Comparison of ENCODE assay signal across 1 cellular context in the genomic region with DNA sequence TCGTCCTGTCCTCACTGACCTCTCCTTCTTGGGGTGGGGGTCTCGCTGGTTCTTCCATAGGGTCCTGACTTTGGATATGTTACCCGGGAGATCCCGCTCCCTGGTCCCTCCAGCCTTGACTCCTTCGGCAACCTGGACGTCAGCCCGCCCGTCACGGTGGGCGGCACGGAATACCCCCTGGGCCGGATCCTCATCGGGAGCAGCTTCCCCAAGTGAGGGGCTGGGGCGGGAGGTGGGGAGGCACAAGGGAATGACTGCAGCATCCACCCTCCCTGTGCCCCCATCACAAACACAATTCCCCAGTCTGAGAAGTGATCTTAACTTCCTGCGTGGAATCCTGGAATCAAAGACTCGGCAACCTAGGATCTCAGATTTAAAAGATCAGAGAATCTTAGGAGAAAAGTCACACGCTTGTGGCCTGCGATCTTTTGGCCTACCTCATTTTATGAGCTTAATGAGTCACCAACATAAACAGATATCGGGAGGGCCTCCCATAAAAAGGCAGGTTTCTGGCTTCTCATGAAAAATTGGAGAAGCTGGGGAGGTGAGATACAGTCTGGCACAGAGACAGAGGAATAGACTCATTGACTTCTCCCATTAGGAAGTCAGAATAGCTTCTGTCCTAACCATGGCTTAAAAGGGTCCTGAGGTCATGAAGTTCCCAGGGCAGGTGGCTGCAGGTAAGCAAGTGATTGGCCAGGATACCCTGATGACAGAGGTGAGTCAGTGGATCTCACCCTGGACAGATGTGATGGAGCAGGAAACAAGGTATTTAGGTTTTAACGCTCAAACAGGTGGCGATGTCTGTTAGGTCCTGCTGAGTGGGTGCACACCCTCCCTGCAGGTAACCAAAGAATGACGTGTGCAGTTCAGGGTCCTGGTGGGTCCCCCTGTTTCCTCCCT.
TF ChIP-seq lines count a peak whose summit lies in the region.

No MANE protein-coding gene starts in this region.

TF ChIP-seq in HEK293, 187 proteins besides CTCF, POLR2A, EP300 and RAD21 (continued from another document):
- TF ChIP-seq HOXD13 (CRISPR knock-in tag; IDR thresholded peaks at IDR 0.05; ENCODE audit: borderline replicate concordance) = peak; percentile 91
- no peak for TF ChIP-seq SETDB1 (IDR thresholded peaks at IDR 0.05; ENCODE audit: insufficient read length, low read length)
- TF ChIP-seq ZNF324 (tag by site-specific recombination; IDR thresholded peaks at IDR 0.05) = peak; percentile 52; the same call in 1 of the 2 replicates
- peak; percentile 26; the same call in 1 of the 2 replicates for TF ChIP-seq KLF16 (tag by site-specific recombination; IDR thresholded peaks at IDR 0.05)
- TF ChIP-seq, protein P1, sequence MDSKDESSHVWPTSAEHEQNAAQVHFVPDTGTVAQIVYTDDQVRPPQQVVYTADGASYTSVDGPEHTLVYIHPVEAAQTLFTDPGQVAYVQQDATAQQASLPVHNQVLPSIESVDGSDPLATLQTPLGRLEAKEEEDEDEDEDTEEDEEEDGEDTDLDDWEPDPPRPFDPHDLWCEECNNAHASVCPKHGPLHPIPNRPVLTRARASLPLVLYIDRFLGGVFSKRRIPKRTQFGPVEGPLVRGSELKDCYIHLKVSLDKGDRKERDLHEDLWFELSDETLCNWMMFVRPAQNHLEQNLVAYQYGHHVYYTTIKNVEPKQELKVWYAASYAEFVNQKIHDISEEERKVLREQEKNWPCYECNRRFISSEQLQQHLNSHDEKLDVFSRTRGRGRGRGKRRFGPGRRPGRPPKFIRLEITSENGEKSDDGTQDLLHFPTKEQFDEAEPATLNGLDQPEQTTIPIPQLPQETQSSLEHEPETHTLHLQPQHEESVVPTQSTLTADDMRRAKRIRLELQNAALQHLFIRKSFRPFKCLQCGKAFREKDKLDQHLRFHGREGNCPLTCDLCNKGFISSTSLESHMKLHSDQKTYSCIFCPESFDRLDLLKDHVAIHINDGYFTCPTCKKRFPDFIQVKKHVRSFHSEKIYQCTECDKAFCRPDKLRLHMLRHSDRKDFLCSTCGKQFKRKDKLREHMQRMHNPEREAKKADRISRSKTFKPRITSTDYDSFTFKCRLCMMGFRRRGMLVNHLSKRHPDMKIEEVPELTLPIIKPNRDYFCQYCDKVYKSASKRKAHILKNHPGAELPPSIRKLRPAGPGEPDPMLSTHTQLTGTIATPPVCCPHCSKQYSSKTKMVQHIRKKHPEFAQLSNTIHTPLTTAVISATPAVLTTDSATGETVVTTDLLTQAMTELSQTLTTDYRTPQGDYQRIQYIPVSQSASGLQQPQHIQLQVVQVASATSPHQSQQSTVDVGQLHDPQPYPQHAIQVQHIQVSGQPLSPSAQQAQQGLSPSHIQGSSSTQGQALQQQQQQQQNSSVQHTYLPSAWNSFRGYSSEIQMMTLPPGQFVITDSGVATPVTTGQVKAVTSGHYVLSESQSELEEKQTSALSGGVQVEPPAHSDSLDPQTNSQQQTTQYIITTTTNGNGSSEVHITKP (tag by site-specific recombination; IDR thresholded peaks at IDR 0.05) = 0 out of 2 replicates have a peak, but pooled peaks have one; percentile 52
- no peak for TF ChIP-seq ZNF555 (tag by site-specific recombination; conservative IDR thresholded peaks at IDR 0.05)
- peak; percentile 51; the same call in 1 of the 2 replicates for TF ChIP-seq TRIM28 (IDR thresholded peaks at IDR 0.05; ENCODE audit: borderline replicate concordance, low read length)
- peak; percentile 10; the same call in 1 of the 2 replicates for TF ChIP-seq GLI2 (tag by site-specific recombination; IDR thresholded peaks at IDR 0.05; ENCODE audit: borderline replicate concordance, low read depth)
- peak; percentile 83 for TF ChIP-seq ZEB2 (tag by site-specific recombination; IDR thresholded peaks at IDR 0.05)
- TF ChIP-seq FEZF1 (tag by site-specific recombination; IDR thresholded peaks at IDR 0.05) = peak; percentile 89
- TF ChIP-seq SCRT2 (tag by site-specific recombination; IDR thresholded peaks at IDR 0.05) = peak; percentile 95
- no peak for TF ChIP-seq HOXA7 (CRISPR knock-in tag; IDR thresholded peaks at IDR 0.05; ENCODE audit: borderline replicate concordance)
- TF ChIP-seq ZNF629 (tag by site-specific recombination; IDR thresholded peaks at IDR 0.05) = peak; percentile 77
- TF ChIP-seq ZNF366 (tag by site-specific recombination; conservative IDR thresholded peaks at IDR 0.05) = peak; percentile 96
- TF ChIP-seq, protein P2, sequence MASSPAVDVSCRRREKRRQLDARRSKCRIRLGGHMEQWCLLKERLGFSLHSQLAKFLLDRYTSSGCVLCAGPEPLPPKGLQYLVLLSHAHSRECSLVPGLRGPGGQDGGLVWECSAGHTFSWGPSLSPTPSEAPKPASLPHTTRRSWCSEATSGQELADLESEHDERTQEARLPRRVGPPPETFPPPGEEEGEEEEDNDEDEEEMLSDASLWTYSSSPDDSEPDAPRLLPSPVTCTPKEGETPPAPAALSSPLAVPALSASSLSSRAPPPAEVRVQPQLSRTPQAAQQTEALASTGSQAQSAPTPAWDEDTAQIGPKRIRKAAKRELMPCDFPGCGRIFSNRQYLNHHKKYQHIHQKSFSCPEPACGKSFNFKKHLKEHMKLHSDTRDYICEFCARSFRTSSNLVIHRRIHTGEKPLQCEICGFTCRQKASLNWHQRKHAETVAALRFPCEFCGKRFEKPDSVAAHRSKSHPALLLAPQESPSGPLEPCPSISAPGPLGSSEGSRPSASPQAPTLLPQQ (tag by site-specific recombination; IDR thresholded peaks at IDR 0.05) = peak; percentile 72
- TF ChIP-seq, protein P3, sequence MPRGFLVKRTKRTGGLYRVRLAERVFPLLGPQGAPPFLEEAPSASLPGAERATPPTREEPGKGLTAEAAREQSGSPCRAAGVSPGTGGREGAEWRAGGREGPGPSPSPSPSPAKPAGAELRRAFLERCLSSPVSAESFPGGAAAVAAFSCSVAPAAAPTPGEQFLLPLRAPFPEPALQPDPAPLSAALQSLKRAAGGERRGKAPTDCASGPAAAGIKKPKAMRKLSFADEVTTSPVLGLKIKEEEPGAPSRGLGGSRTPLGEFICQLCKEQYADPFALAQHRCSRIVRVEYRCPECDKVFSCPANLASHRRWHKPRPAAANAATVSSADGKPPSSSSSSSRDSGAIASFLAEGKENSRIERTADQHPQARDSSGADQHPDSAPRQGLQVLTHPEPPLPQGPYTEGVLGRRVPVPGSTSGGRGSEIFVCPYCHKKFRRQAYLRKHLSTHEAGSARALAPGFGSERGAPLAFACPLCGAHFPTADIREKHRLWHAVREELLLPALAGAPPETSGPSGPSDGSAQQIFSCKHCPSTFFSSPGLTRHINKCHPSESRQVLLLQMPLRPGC (tag by site-specific recombination; IDR thresholded peaks at IDR 0.05) = peak; percentile 63; the same call in 1 of the 2 replicates
- peak; percentile 90 for TF ChIP-seq GLIS1 (tag by site-specific recombination; IDR thresholded peaks at IDR 0.05)
- TF ChIP-seq ZXDB (tag by site-specific recombination; IDR thresholded peaks at IDR 0.05) = peak; percentile 84
- TF ChIP-seq, protein P4, sequence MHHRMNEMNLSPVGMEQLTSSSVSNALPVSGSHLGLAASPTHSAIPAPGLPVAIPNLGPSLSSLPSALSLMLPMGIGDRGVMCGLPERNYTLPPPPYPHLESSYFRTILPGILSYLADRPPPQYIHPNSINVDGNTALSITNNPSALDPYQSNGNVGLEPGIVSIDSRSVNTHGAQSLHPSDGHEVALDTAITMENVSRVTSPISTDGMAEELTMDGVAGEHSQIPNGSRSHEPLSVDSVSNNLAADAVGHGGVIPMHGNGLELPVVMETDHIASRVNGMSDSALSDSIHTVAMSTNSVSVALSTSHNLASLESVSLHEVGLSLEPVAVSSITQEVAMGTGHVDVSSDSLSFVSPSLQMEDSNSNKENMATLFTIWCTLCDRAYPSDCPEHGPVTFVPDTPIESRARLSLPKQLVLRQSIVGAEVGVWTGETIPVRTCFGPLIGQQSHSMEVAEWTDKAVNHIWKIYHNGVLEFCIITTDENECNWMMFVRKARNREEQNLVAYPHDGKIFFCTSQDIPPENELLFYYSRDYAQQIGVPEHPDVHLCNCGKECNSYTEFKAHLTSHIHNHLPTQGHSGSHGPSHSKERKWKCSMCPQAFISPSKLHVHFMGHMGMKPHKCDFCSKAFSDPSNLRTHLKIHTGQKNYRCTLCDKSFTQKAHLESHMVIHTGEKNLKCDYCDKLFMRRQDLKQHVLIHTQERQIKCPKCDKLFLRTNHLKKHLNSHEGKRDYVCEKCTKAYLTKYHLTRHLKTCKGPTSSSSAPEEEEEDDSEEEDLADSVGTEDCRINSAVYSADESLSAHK (tag by site-specific recombination; IDR thresholded peaks at IDR 0.05) = peak; percentile 78
- TF ChIP-seq, protein P5, sequence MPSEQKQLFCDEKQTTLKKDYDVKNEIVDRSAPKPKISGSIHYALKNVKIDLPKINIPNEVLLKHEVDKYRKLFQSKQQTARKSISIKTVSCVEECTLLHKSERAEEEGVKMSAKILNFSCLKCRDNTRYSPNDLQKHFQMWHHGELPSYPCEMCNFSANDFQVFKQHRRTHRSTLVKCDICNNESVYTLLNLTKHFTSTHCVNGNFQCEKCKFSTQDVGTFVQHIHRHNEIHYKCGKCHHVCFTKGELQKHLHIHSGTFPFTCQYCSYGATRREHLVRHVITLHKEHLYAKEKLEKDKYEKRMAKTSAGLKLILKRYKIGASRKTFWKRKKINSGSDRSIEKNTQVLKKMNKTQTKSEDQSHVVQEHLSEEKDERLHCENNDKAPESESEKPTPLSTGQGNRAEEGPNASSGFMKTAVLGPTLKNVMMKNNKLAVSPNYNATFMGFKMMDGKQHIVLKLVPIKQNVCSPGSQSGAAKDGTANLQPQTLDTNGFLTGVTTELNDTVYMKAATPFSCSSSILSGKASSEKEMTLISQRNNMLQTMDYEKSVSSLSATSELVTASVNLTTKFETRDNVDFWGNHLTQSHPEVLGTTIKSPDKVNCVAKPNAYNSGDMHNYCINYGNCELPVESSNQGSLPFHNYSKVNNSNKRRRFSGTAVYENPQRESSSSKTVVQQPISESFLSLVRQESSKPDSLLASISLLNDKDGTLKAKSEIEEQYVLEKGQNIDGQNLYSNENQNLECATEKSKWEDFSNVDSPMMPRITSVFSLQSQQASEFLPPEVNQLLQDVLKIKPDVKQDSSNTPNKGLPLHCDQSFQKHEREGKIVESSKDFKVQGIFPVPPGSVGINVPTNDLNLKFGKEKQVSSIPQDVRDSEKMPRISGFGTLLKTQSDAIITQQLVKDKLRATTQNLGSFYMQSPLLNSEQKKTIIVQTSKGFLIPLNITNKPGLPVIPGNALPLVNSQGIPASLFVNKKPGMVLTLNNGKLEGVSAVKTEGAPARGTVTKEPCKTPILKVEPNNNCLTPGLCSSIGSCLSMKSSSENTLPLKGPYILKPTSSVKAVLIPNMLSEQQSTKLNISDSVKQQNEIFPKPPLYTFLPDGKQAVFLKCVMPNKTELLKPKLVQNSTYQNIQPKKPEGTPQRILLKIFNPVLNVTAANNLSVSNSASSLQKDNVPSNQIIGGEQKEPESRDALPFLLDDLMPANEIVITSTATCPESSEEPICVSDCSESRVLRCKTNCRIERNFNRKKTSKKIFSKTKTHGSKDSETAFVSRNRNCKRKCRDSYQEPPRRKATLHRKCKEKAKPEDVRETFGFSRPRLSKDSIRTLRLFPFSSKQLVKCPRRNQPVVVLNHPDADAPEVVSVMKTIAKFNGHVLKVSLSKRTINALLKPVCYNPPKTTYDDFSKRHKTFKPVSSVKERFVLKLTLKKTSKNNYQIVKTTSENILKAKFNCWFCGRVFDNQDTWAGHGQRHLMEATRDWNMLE (tag by site-specific recombination; conservative IDR thresholded peaks at IDR 0.05; ENCODE audit: low read depth) = 0 out of 2 replicates have a peak, but pooled peaks have one; percentile 17
- TF ChIP-seq, protein P6, sequence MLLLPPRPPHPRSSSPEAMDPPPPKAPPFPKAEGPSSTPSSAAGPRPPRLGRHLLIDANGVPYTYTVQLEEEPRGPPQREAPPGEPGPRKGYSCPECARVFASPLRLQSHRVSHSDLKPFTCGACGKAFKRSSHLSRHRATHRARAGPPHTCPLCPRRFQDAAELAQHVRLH (tag by site-specific recombination; IDR thresholded peaks at IDR 0.05) = peak; percentile 49; the same call in 1 of the 2 replicates
- peak; percentile 51 for TF ChIP-seq ZIC2 (tag by site-specific recombination; IDR thresholded peaks at IDR 0.05)
- TF ChIP-seq ZNF561 (tag by site-specific recombination; IDR thresholded peaks at IDR 0.05; ENCODE audit: borderline replicate concordance) = peak; percentile 38; the same call in 1 of the 2 replicates
- peak; percentile 82 for TF ChIP-seq ZNF660 (tag by site-specific recombination; IDR thresholded peaks at IDR 0.05)
- TF ChIP-seq SP7 (tag by site-specific recombination; IDR thresholded peaks at IDR 0.05) = peak; percentile 88
- TF ChIP-seq ZNF211 (tag by site-specific recombination; IDR thresholded peaks at IDR 0.05; ENCODE audit: low read depth) = no peak
- TF ChIP-seq GFI1B (tag by site-specific recombination; IDR thresholded peaks at IDR 0.05) = peak; percentile 93
- TF ChIP-seq, protein P7, sequence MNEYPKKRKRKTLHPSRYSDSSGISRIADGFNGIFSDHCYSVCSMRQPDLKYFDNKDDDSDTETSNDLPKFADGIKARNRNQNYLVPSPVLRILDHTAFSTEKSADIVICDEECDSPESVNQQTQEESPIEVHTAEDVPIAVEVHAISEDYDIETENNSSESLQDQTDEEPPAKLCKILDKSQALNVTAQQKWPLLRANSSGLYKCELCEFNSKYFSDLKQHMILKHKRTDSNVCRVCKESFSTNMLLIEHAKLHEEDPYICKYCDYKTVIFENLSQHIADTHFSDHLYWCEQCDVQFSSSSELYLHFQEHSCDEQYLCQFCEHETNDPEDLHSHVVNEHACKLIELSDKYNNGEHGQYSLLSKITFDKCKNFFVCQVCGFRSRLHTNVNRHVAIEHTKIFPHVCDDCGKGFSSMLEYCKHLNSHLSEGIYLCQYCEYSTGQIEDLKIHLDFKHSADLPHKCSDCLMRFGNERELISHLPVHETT (tag by site-specific recombination; IDR thresholded peaks at IDR 0.05) = peak; percentile 70; the same call in 1 of the 2 replicates
- no peak for TF ChIP-seq ZNF701 (tag by site-specific recombination; IDR thresholded peaks at IDR 0.05)
- 0 out of 2 replicates have a peak, but pooled peaks have one; percentile 14 for TF ChIP-seq ZNF501 (tag by site-specific recombination; IDR thresholded peaks at IDR 0.05)
- TF ChIP-seq SP2 (tag by site-specific recombination; IDR thresholded peaks at IDR 0.05) = peak; percentile 14
- TF ChIP-seq, protein P8, sequence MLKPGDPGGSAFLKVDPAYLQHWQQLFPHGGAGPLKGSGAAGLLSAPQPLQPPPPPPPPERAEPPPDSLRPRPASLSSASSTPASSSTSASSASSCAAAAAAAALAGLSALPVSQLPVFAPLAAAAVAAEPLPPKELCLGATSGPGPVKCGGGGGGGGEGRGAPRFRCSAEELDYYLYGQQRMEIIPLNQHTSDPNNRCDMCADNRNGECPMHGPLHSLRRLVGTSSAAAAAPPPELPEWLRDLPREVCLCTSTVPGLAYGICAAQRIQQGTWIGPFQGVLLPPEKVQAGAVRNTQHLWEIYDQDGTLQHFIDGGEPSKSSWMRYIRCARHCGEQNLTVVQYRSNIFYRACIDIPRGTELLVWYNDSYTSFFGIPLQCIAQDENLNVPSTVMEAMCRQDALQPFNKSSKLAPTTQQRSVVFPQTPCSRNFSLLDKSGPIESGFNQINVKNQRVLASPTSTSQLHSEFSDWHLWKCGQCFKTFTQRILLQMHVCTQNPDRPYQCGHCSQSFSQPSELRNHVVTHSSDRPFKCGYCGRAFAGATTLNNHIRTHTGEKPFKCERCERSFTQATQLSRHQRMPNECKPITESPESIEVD (tag by site-specific recombination; IDR thresholded peaks at IDR 0.05) = peak; percentile 82
- peak; percentile 78 for TF ChIP-seq ZNF10 (tag by site-specific recombination; IDR thresholded peaks at IDR 0.05)
- TF ChIP-seq OSR2 (tag by site-specific recombination; IDR thresholded peaks at IDR 0.05) = peak; percentile 92
